In the genomic region with DNA sequence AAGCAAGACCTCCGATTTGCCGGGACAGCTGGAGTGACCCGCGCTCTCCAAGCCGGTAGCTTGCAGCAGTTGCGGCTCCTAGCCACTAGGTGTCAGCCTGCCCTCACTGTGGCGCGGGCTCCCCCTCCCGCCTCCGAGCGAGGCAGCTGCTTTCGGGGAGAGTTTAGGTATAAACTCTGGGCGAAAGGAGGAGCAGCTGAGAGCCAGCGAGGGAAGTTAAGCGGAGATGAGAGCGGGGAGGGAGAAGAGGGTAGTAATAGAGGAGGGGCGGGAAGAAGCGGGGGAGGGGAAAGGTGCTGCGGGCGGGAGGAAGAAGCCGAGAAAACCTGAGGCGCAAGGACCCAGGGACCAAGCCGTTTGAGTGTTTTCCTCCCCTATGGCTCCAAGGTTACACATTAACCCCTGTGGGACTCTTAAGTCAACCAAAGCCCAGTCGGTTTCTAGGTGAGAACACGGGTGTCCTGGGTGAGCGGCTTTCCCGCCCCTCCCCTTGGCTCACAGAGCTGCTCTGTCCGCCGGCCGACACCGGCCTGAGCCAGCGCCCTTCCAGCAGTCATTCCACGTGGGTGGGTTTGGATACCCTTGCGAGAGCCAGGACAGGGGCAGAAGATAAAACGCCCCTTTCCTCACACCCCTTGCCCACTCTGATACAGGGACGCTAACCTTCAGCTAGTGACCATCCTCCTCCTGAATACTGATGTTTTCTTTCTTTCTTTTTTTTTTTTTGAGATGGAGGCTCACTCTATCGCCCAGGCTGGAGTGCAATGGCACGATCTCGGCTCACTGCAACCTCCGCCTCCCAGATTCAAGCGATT, we compare ENCODE assay signal across 8 cellular contexts. TPM values are rescaled to one million over a fixed set of nuclear protein-coding genes. Genes with fewer than 3 reads are reported as not detected.
DNase-seq lines count a peak whose midpoint lies in the region; ATAC-seq and TF ChIP-seq lines count a peak whose summit lies in the region.

No MANE protein-coding gene starts in this region.

- DNase-seq in DND-41 = peak; percentile 92
- peak; percentile 93 for DNase-seq in LHCN-M2 (ENCODE audit: low read depth)
- DNase-seq in RPMI8226 = peak; percentile 96
- peak; percentile 89 for DNase-seq in activated T-helper 2 cell treated with anti-CD3 and anti-CD28 coated beads, Interferon-gamma antibody, Interleukin-2, Interleukin-4, amounts not matched to agents 10 μg/mL and 5 μg/mL and 100 μg/mL, durations not matched to agents 14 hours and 24 hours and 36 hours (ENCODE audit: low spot score)
- peak; percentile 89 for DNase-seq in fibroblast of mammary gland (ENCODE audit: low read depth)
- peak; percentile 93 for DNase-seq in natural killer cell treated with Interleukin-12 subunit alpha and Interleukin-12 subunit beta and Interleukin-15 and Interleukin-18, amount 100 ng/mL, for 72 hours (ENCODE audit: low spot score)
- peak; percentile 95 for DNase-seq in stimulated activated naive CD8-positive, alpha-beta T cell treated with anti-CD3 and anti-CD28 coated beads, Interleukin-15, Interleukin-2, amounts not matched to agents 100 U/mL and 50 U/mL, for 24 hours

- H3K36me3 Mint-ChIP-seq in activated T-helper 2 cell treated with anti-CD3 and anti-CD28 coated beads, Interferon-gamma antibody, Interleukin-2, Interleukin-4, amounts not matched to agents 10 μg/mL and 5 μg/mL and 100 μg/mL, durations not matched to agents 14 hours and 24 hours and 36 hours (ENCODE audit: low read depth) = peaks cover 36% of the 10 kb centered on the region
- peaks cover 18% of the 10 kb centered on the region for H3K36me3 Mint-ChIP-seq in natural killer cell treated with Interleukin-12 subunit alpha and Interleukin-12 subunit beta and Interleukin-15 and Interleukin-18, amount 100 ng/mL, for 72 hours

- H3K79me2 ChIP-seq in DND-41 (ENCODE audit: insufficient read depth, low read length) = peaks cover 13% of the 10 kb centered on the region

- intact Hi-C loops in activated T-helper 2 cell treated with anti-CD3 and anti-CD28 coated beads, Interferon-gamma antibody, Interleukin-2, Interleukin-4, amounts not matched to agents 10 μg/mL and 5 μg/mL and 100 μg/mL, durations not matched to agents 14 hours and 24 hours and 36 hours (cut with micrococcal nuclease) = loop anchor here (1.0 to 10.0 kb wide), 6 partner anchors 23 to 858 kb away; partner anchors contain the start of genes DHRS13, FAM222B and GIT1

- H3K27ac ChIP-seq in DND-41 (ENCODE audit: low read length) = peak overlapping the region; percentile 67

- ATAC-seq in DND-41 (ENCODE audit: insufficient read depth, low read depth) (peak; percentile 68), GM21786 (IDR thresholded peaks at IDR 0.05; ENCODE audit: unreplicated experiment) (peak; percentile 35)
- peak; percentile 69 to 76 for ATAC-seq in natural killer cell treated with Interleukin-12 subunit alpha and Interleukin-12 subunit beta and Interleukin-15 and Interleukin-18, amount 100 ng/mL, for 72 hours
- ATAC-seq in stimulated activated naive CD8-positive, alpha-beta T cell treated with anti-CD3 and anti-CD28 coated beads, Interleukin-15, Interleukin-2, amounts not matched to agents 100 U/mL and 50 U/mL, for 24 hours = peak; percentile 34

- peak overlapping the region; percentile 97 for H3K4me3 Mint-ChIP-seq in activated T-helper 2 cell treated with anti-CD3 and anti-CD28 coated beads, Interferon-gamma antibody, Interleukin-2, Interleukin-4, amounts not matched to agents 10 μg/mL and 5 μg/mL and 100 μg/mL, durations not matched to agents 14 hours and 24 hours and 36 hours (ENCODE audit: low read depth)
- peak overlapping the region; percentile 91 for H3K4me3 Mint-ChIP-seq in natural killer cell treated with Interleukin-12 subunit alpha and Interleukin-12 subunit beta and Interleukin-15 and Interleukin-18, amount 100 ng/mL, for 72 hours

- peaks cover 42% of the 10 kb centered on the region for H3K4me1 Mint-ChIP-seq in activated T-helper 2 cell treated with anti-CD3 and anti-CD28 coated beads, Interferon-gamma antibody, Interleukin-2, Interleukin-4, amounts not matched to agents 10 μg/mL and 5 μg/mL and 100 μg/mL, durations not matched to agents 14 hours and 24 hours and 36 hours (ENCODE audit: low read depth)
- peaks cover 55% of the 10 kb centered on the region in 2 donors for H3K4me1 Mint-ChIP-seq in natural killer cell treated with Interleukin-12 subunit alpha and Interleukin-12 subunit beta and Interleukin-15 and Interleukin-18, amount 100 ng/mL, for 72 hours (ENCODE audit: low read depth in 2 of 2)

- peaks cover 50% of the 10 kb centered on the region for H3K4me1 ChIP-seq in DND-41 (ENCODE audit: insufficient read depth, low read length)

- H3K27ac Mint-ChIP-seq in activated T-helper 2 cell treated with anti-CD3 and anti-CD28 coated beads, Interferon-gamma antibody, Interleukin-2, Interleukin-4, amounts not matched to agents 10 μg/mL and 5 μg/mL and 100 μg/mL, durations not matched to agents 14 hours and 24 hours and 36 hours = peak overlapping the region; percentile 99
- peak overlapping the region; percentile 95 to 98 for H3K27ac Mint-ChIP-seq in natural killer cell treated with Interleukin-12 subunit alpha and Interleukin-12 subunit beta and Interleukin-15 and Interleukin-18, amount 100 ng/mL, for 72 hours

- no peaks in the 10 kb centered on the region for H3K9me3 ChIP-seq in DND-41 (ENCODE audit: insufficient read depth, low read length, severe bottlenecking)

- peaks cover 32% of the 10 kb centered on the region for H3K36me3 ChIP-seq in DND-41 (ENCODE audit: insufficient read depth, low read length)

- no peaks in the 10 kb centered on the region for H3K27me3 ChIP-seq in DND-41 (ENCODE audit: insufficient read depth, low read length, poor library complexity)

- peak overlapping the region; percentile 94 for H3K4me2 ChIP-seq in DND-41 (ENCODE audit: insufficient read depth, low read length)

- peak overlapping the region; percentile 67 for H3K9ac ChIP-seq in DND-41 (ENCODE audit: low read depth, low read length)

- H3K27me3 Mint-ChIP-seq in activated T-helper 2 cell treated with anti-CD3 and anti-CD28 coated beads, Interferon-gamma antibody, Interleukin-2, Interleukin-4, amounts not matched to agents 10 μg/mL and 5 μg/mL and 100 μg/mL, durations not matched to agents 14 hours and 24 hours and 36 hours (ENCODE audit: low read depth) = no peaks in the 10 kb centered on the region
- no peaks in the 10 kb centered on the region for H3K27me3 Mint-ChIP-seq in natural killer cell treated with Interleukin-12 subunit alpha and Interleukin-12 subunit beta and Interleukin-15 and Interleukin-18, amount 100 ng/mL, for 72 hours

- TF ChIP-seq CTCF in DND-41 (IDR thresholded peaks at IDR 0.05; ENCODE audit: borderline replicate concordance, extremely low read depth, low read length, poor library complexity, severe bottlenecking) (peak; percentile 100), fibroblast of mammary gland (conservative IDR thresholded peaks at IDR 0.05; ENCODE audit: control insufficient read depth, insufficient read depth, low read depth, low read length) (peak; percentile 93)

- H4K20me1 ChIP-seq in DND-41 (ENCODE audit: insufficient read depth, low read length) = peaks cover 33% of the 10 kb centered on the region

- H2AFZ ChIP-seq in DND-41 (ENCODE audit: low read depth, low read length) = peak overlapping the region; percentile 87

- H3K4me3 ChIP-seq in DND-41 (ENCODE audit: low read depth in 1 of 2, low read length in 2 of 2) = peak overlapping the region; percentile 45 to 69; a peak in 3 of 4 replicates
- peak overlapping the region; percentile 73 for H3K4me3 ChIP-seq in fibroblast of mammary gland (ENCODE audit: control insufficient read depth, low read depth, low read length)

- no peaks in the 10 kb centered on the region for H3K9me3 Mint-ChIP-seq in activated T-helper 2 cell treated with anti-CD3 and anti-CD28 coated beads, Interferon-gamma antibody, Interleukin-2, Interleukin-4, amounts not matched to agents 10 μg/mL and 5 μg/mL and 100 μg/mL, durations not matched to agents 14 hours and 24 hours and 36 hours
- no peaks in the 10 kb centered on the region for H3K9me3 Mint-ChIP-seq in natural killer cell treated with Interleukin-12 subunit alpha and Interleukin-12 subunit beta and Interleukin-15 and Interleukin-18, amount 100 ng/mL, for 72 hours

RNA-seq across cellular contexts. Expression of gene TLCD1, which starts 1.1 kb away (rescaled TPM):
- 9.2 and 9.9 TPM in 2 replicates for total RNA-seq in LHCN-M2 (2014; rRNA removed)
- polyA plus RNA-seq in LHCN-M2 (2012) = 13.4 TPM
- total RNA-seq in activated T-helper 2 cell treated with anti-CD3 and anti-CD28 coated beads, Interferon-gamma antibody, Interleukin-2, Interleukin-4, amounts not matched to agents 10 μg/mL and 5 μg/mL and 100 μg/mL, durations not matched to agents 14 hours and 24 hours and 36 hours = 8.0 and 8.2 TPM in 2 replicates
- total RNA-seq in natural killer cell treated with Interleukin-12 subunit alpha and Interleukin-12 subunit beta and Interleukin-15 and Interleukin-18, amount 100 ng/mL, for 72 hours = 1 to 10 TPM; 1.5 to 9.7 TPM

RNA-seq across cellular contexts. Expression of gene NEK8, which starts 1.5 kb away (rescaled TPM):
- total RNA-seq in LHCN-M2 (2014; rRNA removed) = 2.2 and 3.4 TPM in 2 replicates
- 3.5 TPM for polyA plus RNA-seq in LHCN-M2 (2012)
- total RNA-seq in activated T-helper 2 cell treated with anti-CD3 and anti-CD28 coated beads, Interferon-gamma antibody, Interleukin-2, Interleukin-4, amounts not matched to agents 10 μg/mL and 5 μg/mL and 100 μg/mL, durations not matched to agents 14 hours and 24 hours and 36 hours = 3.6 and 4.2 TPM in 2 replicates
- total RNA-seq in natural killer cell treated with Interleukin-12 subunit alpha and Interleukin-12 subunit beta and Interleukin-15 and Interleukin-18, amount 100 ng/mL, for 72 hours = 10 to 100 TPM in 1 of 2 donors, 1 to 10 TPM in 1; 3.2 to 10.2 TPM

RNA-seq across cellular contexts. Expression of gene RPL23A, which starts 7.3 kb away (rescaled TPM):
- 312 and 418 TPM in 2 replicates for total RNA-seq in LHCN-M2 (2014; rRNA removed)
- polyA plus RNA-seq in LHCN-M2 (2012) = 1,213 TPM
- total RNA-seq in activated T-helper 2 cell treated with anti-CD3 and anti-CD28 coated beads, Interferon-gamma antibody, Interleukin-2, Interleukin-4, amounts not matched to agents 10 μg/mL and 5 μg/mL and 100 μg/mL, durations not matched to agents 14 hours and 24 hours and 36 hours = 1,712 and 1,733 TPM in 2 replicates
- total RNA-seq in natural killer cell treated with Interleukin-12 subunit alpha and Interleukin-12 subunit beta and Interleukin-15 and Interleukin-18, amount 100 ng/mL, for 72 hours = 1,000 to 10,000 TPM; 1,264 to 1,439 TPM

RNA-seq across cellular contexts. Expression of gene RAB34, which starts 9.5 kb away (rescaled TPM):
- total RNA-seq in LHCN-M2 (2014; rRNA removed) = 396 and 449 TPM in 2 replicates
- 247 TPM for polyA plus RNA-seq in LHCN-M2 (2012)
- 19.4 and 21.5 TPM in 2 replicates for total RNA-seq in activated T-helper 2 cell treated with anti-CD3 and anti-CD28 coated beads, Interferon-gamma antibody, Interleukin-2, Interleukin-4, amounts not matched to agents 10 μg/mL and 5 μg/mL and 100 μg/mL, durations not matched to agents 14 hours and 24 hours and 36 hours
- 10 to 100 TPM in 1 of 2 donors, 1 to 10 TPM in 1; 8.5 to 25.7 TPM for total RNA-seq in natural killer cell treated with Interleukin-12 subunit alpha and Interleukin-12 subunit beta and Interleukin-15 and Interleukin-18, amount 100 ng/mL, for 72 hours

RNA-seq across cellular contexts. Expression of gene PROCA1, which starts 15.4 kb away (rescaled TPM):
- 1.2 and 2.4 TPM in 2 replicates for total RNA-seq in LHCN-M2 (2014; rRNA removed)
- 1.1 TPM for polyA plus RNA-seq in LHCN-M2 (2012)
- total RNA-seq in activated T-helper 2 cell treated with anti-CD3 and anti-CD28 coated beads, Interferon-gamma antibody, Interleukin-2, Interleukin-4, amounts not matched to agents 10 μg/mL and 5 μg/mL and 100 μg/mL, durations not matched to agents 14 hours and 24 hours and 36 hours = 7.0 and 7.7 TPM in 2 replicates
- 1 to 10 TPM; 3.7 to 4.6 TPM for total RNA-seq in natural killer cell treated with Interleukin-12 subunit alpha and Interleukin-12 subunit beta and Interleukin-15 and Interleukin-18, amount 100 ng/mL, for 72 hours

Comparison
In these comparisons a context has a peak if more than half of its experiments do, and no peak if none do; other contexts are left out.
1. Peak in every context shown above with its lines: DNase-seq, ATAC-seq, H3K4me3 ChIP-seq and H3K27ac ChIP-seq.